10 cellular contexts compared by ENCODE assay signal in genomic region chr9:133188006-133188842, GRCh38. TPM values are rescaled to one million over a fixed set of nuclear protein-coding genes. Genes with fewer than 3 reads are reported as not detected.
DNase-seq lines count a peak whose midpoint lies in the region; ATAC-seq, FAIRE-seq and TF ChIP-seq lines count a peak whose summit lies in the region.
"Had no signal": no experiment of that assay in that cellular context is flagged by ENCODE, and none has a peak within 500 bp of the region (broad histone marks: within the 10 kb centered on the region; RNA-seq: fewer than 3 reads in every experiment).

No MANE protein-coding gene starts in this region.

- H3K4me1 ChIP-seq in A549 = peaks cover 7% of the 10 kb centered on the region; the same call in 1 of the 3 replicates

- TF ChIP-seq CTCF in A549 (IDR thresholded peaks at IDR 0.05) (peak; percentile 23; the same call in 2 of the 3 replicates), GM12873 (IDR thresholded peaks at IDR 0.05; ENCODE audit: insufficient read depth, low read depth, low read length, missing control alignments) (peak; percentile 43), foreskin fibroblast (IDR thresholded peaks at IDR 0.05; ENCODE audit: low read depth, low read length) (peak; percentile 6)

- no peaks in the 10 kb centered on the region for H3K9me3 ChIP-seq in A549

- CTCF ChIA-PET in A549 (lab: Yijun Ruan, JAX) = interaction anchor here (0.6 to 5.6 kb wide), 21 partner anchors 11 to 305 kb away, joined by 3 to 89 read pairs (median 6); no protein-coding TSS in a partner anchor

- peak in 1 of 2 experiments; percentile 37; a peak in 2 of 5 replicates for TF ChIP-seq RAD21 in A549 (conservative IDR thresholded peaks at IDR 0.05 in 1 of 2, IDR thresholded peaks at IDR 0.05 in 1 of 2)

- no peak for FAIRE-seq in A549 (lab: Jason Lieb, UNC)
- FAIRE-seq: frontal cortex, TTC549 had no signal

- H3K4me3 ChIP-seq in A549 = no peak overlapping the region
- no peak overlapping the region for H3K4me3 ChIP-seq in foreskin fibroblast (ENCODE audit: low read depth in 1 of 2, low read length in 2 of 2)

- TF ChIP-seq EP300 in A549 (IDR thresholded peaks at IDR 0.05) = no peak

- no peak overlapping the region for H3K27ac ChIP-seq in A549

- DNase-seq in A549 (ENCODE audit: low read depth in 1 of 2, low spot score in 1 of 2) = peak; percentile 42 to 58
- DNase-seq in NCI-H69 (lab: John Stamatoyannopoulos, UW) = peak; percentile 57
- no peak for DNase-seq in foreskin fibroblast
- no peak for DNase-seq in NCI-H2029 treated with DMSO at 0.1 percent for 48 hours (lab: John Stamatoyannopoulos, UW)

- no peak for TF ChIP-seq POLR2A in A549 (IDR thresholded peaks at IDR 0.05; ENCODE audit: low read length)

- no peak overlapping the region for H3K4me2 ChIP-seq in A549

- ATAC-seq in A549 = peak; percentile 58 to 61; a peak in 5 of 6 replicates
- ATAC-seq in HG02763 (IDR thresholded peaks at IDR 0.05; ENCODE audit: unreplicated experiment) = no peak
- no peak for ATAC-seq in GM21717 (IDR thresholded peaks at IDR 0.05; ENCODE audit: unreplicated experiment)
- ATAC-seq in GM21390 (IDR thresholded peaks at IDR 0.05; ENCODE audit: unreplicated experiment) = no peak

- 41% methylated on average over 15 of the region's 21 CpGs for WGBS in A549 (ENCODE audit: missing lambda C conversion rate)

- POLR2A ChIA-PET in A549 (lab: Yijun Ruan, JAX) = interaction anchor here (1.1 kb wide), 2 partner anchors 50 to 160 kb away, joined by 4 read pairs; partner anchors contain the start of genes MED22 and RPL7A

TF ChIP-seq in A549, 52 proteins besides CTCF, POLR2A, EP300 and RAD21:
- TF ChIP-seq SMC3 (IDR thresholded peaks at IDR 0.05) (0 out of 3 replicates have a peak, but pooled peaks have one; percentile 14), RFX5 (IDR thresholded peaks at IDR 0.05) (no peak), HMGXB4 (CRISPR knock-in tag; IDR thresholded peaks at IDR 0.05; ENCODE audit: borderline replicate concordance) (no peak)

RNA-seq across cellular contexts. Expression of gene OBP2B, which starts 20.8 kb away (rescaled TPM):
- polyA plus RNA-seq in A549 (2011; rRNA removed) (not detected in 2 replicates), A549 (2017; fragmentation: RNase III; extraction: RNeasy Plus Mini Kit Qiagen cat#74134 plus additional on column Dnase treatment) (not detected in 3 replicates)
- polyA plus RNA-seq in A549 (2012; cell fraction: cytosol; rRNA removed) = not detected in 2 replicates
- not detected in 2 replicates for polyA plus RNA-seq in A549 (2012; cell fraction: nucleus; rRNA removed)
- polyA minus RNA-seq in A549 (2011; rRNA and poly(A)+ RNA removed) = not detected in 2 replicates

RNA-seq across cellular contexts. Expression of gene GBGT1, which starts 24.5 kb away (rescaled TPM):
- polyA plus RNA-seq in A549 (2011; rRNA removed) = 1.7 and 2.7 TPM in 2 replicates
- polyA plus RNA-seq in A549 (2012; cell fraction: cytosol; rRNA removed) = 1.9 and 3.0 TPM in 2 replicates
- polyA plus RNA-seq in A549 (2012; cell fraction: nucleus; rRNA removed) = 5.4 and 6.3 TPM in 2 replicates
- 1.5 to 2.6 TPM (median 2.4 TPM) in 3 replicates for polyA plus RNA-seq in A549 (2017; fragmentation: RNase III; extraction: RNeasy Plus Mini Kit Qiagen cat#74134 plus additional on column Dnase treatment)
- 4.3 and 4.9 TPM in 2 replicates for polyA minus RNA-seq in A549 (2011; rRNA and poly(A)+ RNA removed)

Comparison
In these comparisons a context has a peak if more than half of its experiments do, and no peak if none do; other contexts are left out.
1. ATAC-seq: peak in A549 (2 of 2); none in HG02763 (single experiment), GM21717 (single experiment) and GM21390 (single experiment).
2. DNase-seq: peak in A549 (2 of 2) and NCI-H69 (single experiment); none in foreskin fibroblast (0 of 2) and NCI-H2029 treated with DMSO at 0.1 percent for 48 hours (single experiment).
3. Peak in every context shown above with its lines, with median percentiles within 50 percentile points of each other: CTCF ChIP-seq.